Comparison of ENCODE assay signal across 18 cellular contexts in genomic region chr5:174426388-174426787, GRCh38.
A peak's percentile ranks its signal among the peaks of the same experiment; 100 is the strongest.
DNase-seq lines count a peak whose midpoint lies in the region; ATAC-seq and TF ChIP-seq lines count a peak whose summit lies in the region.
"Had no signal": no experiment of that assay in that cellular context is flagged by ENCODE, and none has a peak within 500 bp of the region (broad histone marks: within the 10 kb centered on the region; RNA-seq: fewer than 3 reads in every experiment).

No MANE protein-coding gene starts in this region.

- TF ChIP-seq CTCF in mammary epithelial cell (conservative IDR thresholded peaks at IDR 0.05 in 1 of 2, IDR thresholded peaks at IDR 0.05 in 1 of 2; ENCODE audit: extremely low read depth in 1 of 2, insufficient read depth in 1 of 2, low read depth in 1 of 2, low read length in 2 of 2) (no peak), breast epithelium (IDR thresholded peaks at IDR 0.05) (no peak), esophagus muscularis mucosa (IDR thresholded peaks at IDR 0.05) (no peak), spleen (IDR thresholded peaks at IDR 0.05 in 8 of 11, conservative IDR thresholded peaks at IDR 0.05 in 3 of 11) (no peak), esophagus squamous epithelium (IDR thresholded peaks at IDR 0.05) (no peak)

- intact Hi-C loops in mammary epithelial cell (cut with micrococcal nuclease) (no loop called here), breast epithelium (cut with DNase I; ENCODE audit: low total_unique reads) (loop anchor here (10.0 kb wide), 1 partner anchor 368 kb away; no protein-coding TSS in a partner anchor), esophagus muscularis mucosa (cut with DNase I) (no loop called here), spleen (cut with DNase I; ENCODE audit: low total_unique reads) (no loop called here), esophagus squamous epithelium (cut with DNase I) (no loop called here)

- no peaks in the 10 kb centered on the region for H4K20me1 ChIP-seq in mammary epithelial cell (ENCODE audit: insufficient read depth, low read length)
- H4K20me1 ChIP-seq: BLaER1 treated with 17β-estradiol and CSF1 and Interleukin-3, amounts not matched to agents 10 nM and 100 nM had no signal

- TF ChIP-seq POLR2A in breast epithelium (IDR thresholded peaks at IDR 0.05) (no peak), esophagus muscularis mucosa (IDR thresholded peaks at IDR 0.05; ENCODE audit: low read depth) (no peak), spleen (IDR thresholded peaks at IDR 0.05) (no peak), esophagus squamous epithelium (IDR thresholded peaks at IDR 0.05) (no peak)

- BruUV-seq in mammary epithelial cell (replicated peaks; lab: Mats Ljungman, UMichigan), result no TSS peak

- DNase-seq in mammary epithelial cell, result no peak
- no peak for DNase-seq in breast epithelium (ENCODE audit: low spot score in 2 of 2)
- DNase-seq in NCI-H69 (lab: John Stamatoyannopoulos, UW), result peak; percentile 97
- peak; percentile 8 for DNase-seq in esophagus muscularis mucosa (ENCODE audit: extremely low spot score)
- DNase-seq in spleen, result no peak
- DNase-seq in cerebellar cortex (ENCODE audit: low spot score), result no peak
- no peak for DNase-seq in esophagus squamous epithelium (lab: John Stamatoyannopoulos, UW)
- DNase-seq: 8988T; Caco-2; CD8-positive, alpha-beta memory T cell; DMS153; DMS79; GDM1; HCEC 1CT; HFFc6 had no signal

- no peak overlapping the region for H3K9ac ChIP-seq in mammary epithelial cell (ENCODE audit: insufficient read depth, low read length)
- H3K9ac ChIP-seq: BLaER1 treated with 17β-estradiol and CSF1 and Interleukin-3, amounts not matched to agents 10 nM and 100 nM had no signal

- no peak overlapping the region for H3K4me2 ChIP-seq in mammary epithelial cell (ENCODE audit: insufficient read depth, low read depth, low read length)
- H3K4me2 ChIP-seq: GM23338 had no signal

- dilution Hi-C loops in mammary epithelial cell (cut with HindIII; ENCODE audit: low sequenced_read_pairs), result no loop called here

- H3K27ac ChIP-seq in mammary epithelial cell (ENCODE audit: insufficient read depth, low read depth, low read length) (no peak overlapping the region), breast epithelium (no peak overlapping the region), esophagus muscularis mucosa (replicated peaks in 1 of 4) (no peak overlapping the region), spleen (no peak overlapping the region), esophagus squamous epithelium (no peak overlapping the region)
- H3K27ac ChIP-seq: BLaER1 treated with 17β-estradiol and CSF1 and Interleukin-3, amounts not matched to agents 10 nM and 100 nM had no signal

- WGBS in mammary epithelial cell (ENCODE audit: low coverage, missing lambda C conversion rate), result 76% methylated on average over 1 of the region's 1 CpG
- WGBS in esophagus muscularis mucosa, result 89% methylated on average over 1 of the region's 1 CpG
- WGBS in spleen, 5 donors, result 74 to 88% (median 77%) methylated on average over 1 of the region's 1 CpG
- 40 to 44% methylated on average over 1 of the region's 1 CpG for WGBS in esophagus squamous epithelium, 2 donors

- H3K9me3 ChIP-seq in mammary epithelial cell (replicated peaks; ENCODE audit: insufficient read depth, low read length) (no peaks in the 10 kb centered on the region), breast epithelium (no peaks in the 10 kb centered on the region), esophagus muscularis mucosa (no peaks in the 10 kb centered on the region), spleen (no peaks in the 10 kb centered on the region), esophagus squamous epithelium (no peaks in the 10 kb centered on the region)
- H3K9me3 ChIP-seq: BLaER1 treated with 17β-estradiol and CSF1 and Interleukin-3, amounts not matched to agents 10 nM and 100 nM; Caco-2 had no signal

- H3K27me3 ChIP-seq in mammary epithelial cell (ENCODE audit: insufficient read depth, low read length) (no peaks in the 10 kb centered on the region), breast epithelium (no peaks in the 10 kb centered on the region), esophagus muscularis mucosa (peaks cover 0 to 7% (median 0%) of the 10 kb centered on the region in 4 donors), spleen (replicated peaks in 1 of 7) (peaks cover 0 to 21% (median 0%) of the 10 kb centered on the region in 7 donors), esophagus squamous epithelium (peaks cover 0 to 66% (median 0%) of the 10 kb centered on the region in 4 donors)
- H3K27me3 ChIP-seq: BLaER1 treated with 17β-estradiol and CSF1 and Interleukin-3, amounts not matched to agents 10 nM and 100 nM had no signal

- no peak overlapping the region for H3K4me3 ChIP-seq in mammary epithelial cell (replicated peaks in 1 of 3; ENCODE audit: insufficient read depth in 1 of 3, low read depth in 2 of 3, low read length in 3 of 3)
- H3K4me3 ChIP-seq in breast epithelium, result no peak overlapping the region
- H3K4me3 ChIP-seq in esophagus muscularis mucosa, result no peak overlapping the region
- H3K4me3 ChIP-seq in spleen, result no peak overlapping the region
- H3K4me3 ChIP-seq in esophagus squamous epithelium, result no peak overlapping the region
- H3K4me3 ChIP-seq: BLaER1 treated with 17β-estradiol and CSF1 and Interleukin-3, amounts not matched to agents 10 nM and 100 nM; GM23338 had no signal

- H3K79me2 ChIP-seq in mammary epithelial cell (ENCODE audit: insufficient read depth, low read length), result no peaks in the 10 kb centered on the region

- ATAC-seq in HG03432 (IDR thresholded peaks at IDR 0.05; ENCODE audit: unreplicated experiment), result no peak
- ATAC-seq: GM23338 had no signal

- TF ChIP-seq EP300 in esophagus muscularis mucosa (IDR thresholded peaks at IDR 0.05), result no peak

- CTCF ChIA-PET in mammary epithelial cell (lab: Charles Lee; ENCODE audit: low non-redundant PET), result no interaction called here

- H3K4me1 ChIP-seq in mammary epithelial cell (ENCODE audit: insufficient read depth, low read length) (peaks cover 15% of the 10 kb centered on the region), breast epithelium (no peaks in the 10 kb centered on the region), esophagus muscularis mucosa (peaks cover 0 to 5% (median 0%) of the 10 kb centered on the region in 4 donors), spleen (peaks cover 0 to 11% (median 0%) of the 10 kb centered on the region in 6 donors), esophagus squamous epithelium (peaks cover 3 to 37% (median 11%) of the 10 kb centered on the region in 3 donors)

- in situ Hi-C loops in mammary epithelial cell (cut with MboI; ENCODE audit: low sequenced_read_pairs in 2 of 2), result no loop called here

- H3K36me3 ChIP-seq in mammary epithelial cell (ENCODE audit: insufficient read depth, low read length) (no peaks in the 10 kb centered on the region), breast epithelium (no peaks in the 10 kb centered on the region), esophagus muscularis mucosa (no peaks in the 10 kb centered on the region), spleen (no peaks in the 10 kb centered on the region), esophagus squamous epithelium (no peaks in the 10 kb centered on the region)
- H3K36me3 ChIP-seq: BLaER1 treated with 17β-estradiol and CSF1 and Interleukin-3, amounts not matched to agents 10 nM and 100 nM had no signal

- peak overlapping the region; percentile 90 for H2AFZ ChIP-seq in mammary epithelial cell (ENCODE audit: low read depth, low read length)
- H2AFZ ChIP-seq: GM23338 had no signal

Comparison
In these comparisons a context has a peak if more than half of its experiments do, and no peak if none do; other contexts are left out.
1. DNase-seq: peak in NCI-H69 (single experiment) and esophagus muscularis mucosa (single experiment); none in mammary epithelial cell (single experiment), breast epithelium (0 of 2), spleen (single experiment), cerebellar cortex (single experiment) and esophagus squamous epithelium (single experiment).